Comparison of ENCODE assay signal across 15 cellular contexts in the genomic region with DNA sequence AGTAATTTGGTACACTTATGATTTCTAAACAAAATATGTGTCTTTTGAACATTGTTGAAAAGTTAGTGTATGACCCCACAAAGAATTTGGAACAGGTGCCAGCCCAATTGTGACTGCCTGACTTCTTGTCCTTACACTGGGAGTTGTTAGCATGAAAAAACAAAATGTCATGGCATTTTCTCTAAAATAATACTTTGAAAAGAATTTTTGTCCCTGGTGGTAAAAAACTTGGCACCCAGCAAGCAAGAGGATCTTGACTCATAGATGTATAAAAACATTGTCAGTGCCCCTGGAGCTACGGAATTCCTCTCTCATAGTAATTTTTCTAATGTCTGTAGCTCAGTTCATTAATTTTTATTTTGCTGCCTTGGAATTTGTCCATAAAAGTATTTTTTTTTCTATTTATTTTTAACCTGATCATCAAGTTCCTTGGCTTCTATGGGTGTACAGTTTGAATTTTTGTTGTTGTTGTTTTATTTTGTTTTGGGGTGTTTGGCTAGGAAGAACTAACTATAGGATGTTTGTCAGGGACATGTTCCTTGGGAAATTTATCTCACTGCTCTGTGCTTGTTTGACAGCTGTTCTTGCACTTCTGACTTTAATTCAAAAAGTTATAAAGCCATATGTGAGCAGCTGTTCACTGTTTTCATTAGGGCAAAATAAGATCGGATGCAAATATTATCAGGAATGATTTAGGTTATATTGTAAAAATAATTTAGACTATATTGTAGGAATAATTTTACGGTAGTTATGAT.
DNase-seq lines count a peak whose midpoint lies in the region; ATAC-seq and TF ChIP-seq lines count a peak whose summit lies in the region.
"Had no signal": no experiment of that assay in that cellular context is flagged by ENCODE, and none has a peak within 500 bp of the region (broad histone marks: within the 10 kb centered on the region; RNA-seq: fewer than 3 reads in every experiment).

No MANE protein-coding gene starts in this region.

- no peak overlapping the region for H2AFZ ChIP-seq in mesenchymal stem cell (ENCODE audit: low read depth, low read length)
- H2AFZ ChIP-seq: parathyroid adenoma had no signal

- TF ChIP-seq CTCF in AG09309 (IDR thresholded peaks at IDR 0.05; ENCODE audit: control insufficient read depth, insufficient read depth, low read depth, low read length, missing control alignments) = no peak

- peak; percentile 20 for DNase-seq in AG09309 (ENCODE audit: low read depth)
- DNase-seq in M059J (ENCODE audit: low read depth) = peak; percentile 67
- DNase-seq in dedifferentiated amniotic fluid mesenchymal stem cell (ENCODE audit: extremely low spot score) = peak; percentile 60
- DNase-seq in mesenchymal stem cell = no peak
- DNase-seq in NCI-H146 (lab: John Stamatoyannopoulos, UW) = no peak
- no peak for DNase-seq in NCI-H1694 (lab: John Stamatoyannopoulos, UW)
- DNase-seq in sciatic nerve (ENCODE audit: low spot score) = no peak
- no peak for DNase-seq in H4 (ENCODE audit: low spot score)
- DNase-seq: CD4-positive, alpha-beta T cell; left ventricle myocardium inferior; NCI-H510A; SHP77; stimulated activated CD4-positive, alpha-beta T cell treated with anti-CD3 and anti-CD28 coated beads, Interleukin-1b, Interleukin-23, amount 100 ng/mL, for 48 hours had no signal

- H3K14ac ChIP-seq in mesenchymal stem cell (ENCODE audit: low read length in 2 of 2) = no peak overlapping the region

- H3K4ac ChIP-seq in mesenchymal stem cell (ENCODE audit: low read depth in 1 of 2, low read length in 2 of 2) = no peak overlapping the region

- peaks cover under 1% of the 10 kb centered on the region for H3K4me1 ChIP-seq in mesenchymal stem cell (ENCODE audit: control insufficient read depth, insufficient read depth, low read depth, low read length)
- H3K4me1 ChIP-seq: parathyroid adenoma had no signal

- ATAC-seq in sciatic nerve = no peak
- ATAC-seq: stimulated activated memory B cell treated with anti-CD40 and anti-IgM and Interleukin-4, amounts not matched to agents 10 μg/mL and 1 μg/mL and 100 μg/mL, for 72 hours had no signal

- no peaks in the 10 kb centered on the region for H3K27me3 ChIP-seq in mesenchymal stem cell (ENCODE audit: control insufficient read depth in 1 of 2, insufficient read depth in 1 of 2, low read length in 2 of 2)

- H4K91ac ChIP-seq in mesenchymal stem cell (ENCODE audit: low read length) = no peak overlapping the region

- H3K4me2 ChIP-seq in mesenchymal stem cell (ENCODE audit: low read length, poor library complexity, severe bottlenecking) = peak overlapping the region; percentile 6

- no peaks in the 10 kb centered on the region for H3K36me3 ChIP-seq in mesenchymal stem cell (ENCODE audit: control insufficient read depth in 1 of 2, insufficient read depth in 2 of 2, low read depth in 1 of 2, low read length in 2 of 2)
- H3K36me3 ChIP-seq: left ventricle myocardium inferior had no signal

- peak overlapping the region; percentile 14 for H3K9ac ChIP-seq in mesenchymal stem cell (ENCODE audit: low read length)
- H3K9ac ChIP-seq: parathyroid adenoma had no signal

- no peak overlapping the region for H2AK5ac ChIP-seq in mesenchymal stem cell (ENCODE audit: low read length, severe bottlenecking)

- no peak overlapping the region for H2BK5ac ChIP-seq in mesenchymal stem cell (ENCODE audit: low read depth, low read length, poor library complexity, severe bottlenecking)

- H2BK15ac ChIP-seq in mesenchymal stem cell (ENCODE audit: low read depth, poor library complexity, severe bottlenecking) = no peak overlapping the region

- intact Hi-C loops in sciatic nerve (cut with DNase I) = no loop called here

- H3K18ac ChIP-seq in mesenchymal stem cell (ENCODE audit: low read depth in 1 of 2, low read length in 2 of 2) = no peak overlapping the region

- WGBS in mesenchymal stem cell = 100% methylated on average over 1 of the region's 3 CpGs

- H3K23ac ChIP-seq in mesenchymal stem cell (ENCODE audit: low read length in 2 of 2) = no peak overlapping the region

- H4K8ac ChIP-seq in mesenchymal stem cell (ENCODE audit: low read length) = no peak overlapping the region

- H2BK12ac ChIP-seq in mesenchymal stem cell (ENCODE audit: low read length in 2 of 2) = no peak overlapping the region

- no peaks in the 10 kb centered on the region for H3K9me3 ChIP-seq in mesenchymal stem cell (ENCODE audit: control insufficient read depth, low read length)
- H3K9me3 ChIP-seq: left ventricle myocardium inferior had no signal

- H3K27ac ChIP-seq in mesenchymal stem cell (ENCODE audit: low read length, poor library complexity, severe bottlenecking) = peak overlapping the region; percentile 89
- H3K27ac ChIP-seq: left ventricle myocardium inferior, parathyroid adenoma had no signal

- no peak overlapping the region for H3K4me3 ChIP-seq in AG09309 (ENCODE audit: control insufficient read depth, low read depth, low read length)
- no peak overlapping the region for H3K4me3 ChIP-seq in mesenchymal stem cell (ENCODE audit: insufficient read depth in 1 of 2, low read depth in 1 of 2, low read length in 2 of 2)
- H3K4me3 ChIP-seq: left ventricle myocardium inferior had no signal

- H2BK120ac ChIP-seq in mesenchymal stem cell (ENCODE audit: low read depth, low read length) = no peak overlapping the region

- H3K79me1 ChIP-seq in mesenchymal stem cell (replicated peaks; ENCODE audit: low read length, poor library complexity, severe bottlenecking) = peaks cover 2% of the 10 kb centered on the region

Comparison
In these comparisons a context has a peak if more than half of its experiments do, and no peak if none do; other contexts are left out.
1. DNase-seq: peak in AG09309 (single experiment), M059J (single experiment) and dedifferentiated amniotic fluid mesenchymal stem cell (single experiment); none in mesenchymal stem cell (single experiment), NCI-H146 (single experiment), NCI-H1694 (single experiment), sciatic nerve (single experiment) and H4 (single experiment).